ENCODE assay signal across 12 cellular contexts in genomic region chr2:71618327-71619113, GRCh38.
DNase-seq lines count a peak whose midpoint lies in the region; ATAC-seq and TF ChIP-seq lines count a peak whose summit lies in the region.
"Had no signal": no experiment of that assay in that cellular context is flagged by ENCODE, and none has a peak within 500 bp of the region (broad histone marks: within the 10 kb centered on the region; RNA-seq: fewer than 3 reads in every experiment).

No MANE protein-coding gene starts in this region.

- H3K4me3 ChIP-seq in A673 (ENCODE audit: low read depth, low read length, poor library complexity, severe bottlenecking) (no peak overlapping the region), H7 (ENCODE audit: insufficient read depth, low read depth, low read length) (no peak overlapping the region), ascending aorta (no peak overlapping the region), mucosa of descending colon (no peak overlapping the region)
- H3K4me3 ChIP-seq: adrenal gland, SJSA1, skin epidermis had no signal

- no peaks in the 10 kb centered on the region for H3K9me3 ChIP-seq in A673 (ENCODE audit: low read depth, low read length, poor library complexity, severe bottlenecking)
- H3K9me3 ChIP-seq in ascending aorta: no peaks in the 10 kb centered on the region
- H3K9me3 ChIP-seq in mucosa of descending colon: no peaks in the 10 kb centered on the region
- H3K9me3 ChIP-seq: adrenal gland, SJSA1 had no signal

- peak; percentile 7 for ATAC-seq in mucosa of descending colon
- ATAC-seq in GM18868 (IDR thresholded peaks at IDR 0.05; ENCODE audit: unreplicated experiment): no peak

- POLR2A ChIA-PET in A673 (lab: Charles Lee; ENCODE audit: low non-redundant PET): no interaction called here

- H3K4me1 ChIP-seq in A673 (ENCODE audit: insufficient read depth, low read length, poor library complexity, severe bottlenecking): no peaks in the 10 kb centered on the region
- H3K4me1 ChIP-seq in ascending aorta: peaks cover 0 to 27% of the 10 kb centered on the region in 2 donors
- H3K4me1 ChIP-seq in mucosa of descending colon (ENCODE audit: low read depth): no peaks in the 10 kb centered on the region
- H3K4me1 ChIP-seq: SJSA1 had no signal

- H3K27me3 ChIP-seq in A673 (replicated peaks; ENCODE audit: insufficient read depth, low read depth, low read length, poor library complexity) (no peaks in the 10 kb centered on the region), H7 (ENCODE audit: control insufficient read depth, insufficient read depth, low read length) (no peaks in the 10 kb centered on the region), ascending aorta (no peaks in the 10 kb centered on the region)
- H3K27me3 ChIP-seq: adrenal gland, SJSA1 had no signal

- CTCF ChIA-PET in A673 (lab: Charles Lee): no interaction called here

- intact Hi-C loops in A673 (cut with micrococcal nuclease; ENCODE audit: unreplicated experiment) (loop anchor here (10.0 kb wide), 1 partner anchor 526 kb away; the partner anchor contains the start of gene CYP26B1), ascending aorta (cut with DNase I) (loop anchor here (5.0 kb wide), 2 partner anchors 99 to 264 kb away; no protein-coding TSS in a partner anchor), mucosa of descending colon (cut with DNase I, micrococcal nuclease) (no loop called here)

- no peak for TF ChIP-seq CTCF in A673 (conservative IDR thresholded peaks at IDR 0.05; ENCODE audit: low read depth, low read length)
- TF ChIP-seq CTCF in ascending aorta (IDR thresholded peaks at IDR 0.05): peak; percentile 20 to 46 (median 29)
- TF ChIP-seq CTCF in mucosa of descending colon (IDR thresholded peaks at IDR 0.05): no peak

- DNase-seq in A673 (ENCODE audit: low spot score): peak; percentile 36
- peak; percentile 47 for DNase-seq in H7
- DNase-seq in ascending aorta (ENCODE audit: low spot score in 2 of 2): peak in 1 of 2 donors; percentile 69
- no peak for DNase-seq in mucosa of descending colon
- no peak for DNase-seq in DMS153 (lab: John Stamatoyannopoulos, UW)
- no peak for DNase-seq in anterior cingulate cortex (lab: John Stamatoyannopoulos, UW)
- DNase-seq in GOT3 (lab: John Stamatoyannopoulos, UW): no peak
- DNase-seq: activated CD4-positive, alpha-beta T cell treated with anti-CD3 and anti-CD28 coated beads, Interleukin-2, amount 10 ng/mL, durations not matched to agents 24 days and 14 days had no signal

- no peak overlapping the region for H3K27ac ChIP-seq in A673 (ENCODE audit: low read depth, low read length, poor library complexity, severe bottlenecking)
- H3K27ac ChIP-seq in ascending aorta: peak overlapping the region; percentile 86 to 89
- H3K27ac ChIP-seq: adrenal gland, SJSA1, skin epidermis had no signal

- H3K36me3 ChIP-seq in A673 (ENCODE audit: insufficient read depth, low read length, poor library complexity, severe bottlenecking) (no peaks in the 10 kb centered on the region), H7 (replicated peaks; ENCODE audit: control insufficient read depth, insufficient read depth, low read length) (no peaks in the 10 kb centered on the region), ascending aorta (no peaks in the 10 kb centered on the region), mucosa of descending colon (ENCODE audit: low read depth) (no peaks in the 10 kb centered on the region)
- H3K36me3 ChIP-seq: adrenal gland had no signal

- BruUV-seq in A673 (replicated peaks; lab: Mats Ljungman, UMichigan): no TSS peak

Comparison
In these comparisons a context has a peak if more than half of its experiments do, and no peak if none do; other contexts are left out.
1. DNase-seq: peak in A673 (single experiment) and H7 (single experiment); none in mucosa of descending colon (0 of 3), DMS153 (single experiment), anterior cingulate cortex (0 of 58) and GOT3 (single experiment).
2. CTCF ChIP-seq: peak in ascending aorta (3 of 3); none in A673 (single experiment) and mucosa of descending colon (single experiment).
3. intact Hi-C loops: an anchor here in A673 (10.0 kb wide) and ascending aorta (5.0 kb wide); none called in mucosa of descending colon.